17 cellular contexts compared by ENCODE assay signal in the genomic region with DNA sequence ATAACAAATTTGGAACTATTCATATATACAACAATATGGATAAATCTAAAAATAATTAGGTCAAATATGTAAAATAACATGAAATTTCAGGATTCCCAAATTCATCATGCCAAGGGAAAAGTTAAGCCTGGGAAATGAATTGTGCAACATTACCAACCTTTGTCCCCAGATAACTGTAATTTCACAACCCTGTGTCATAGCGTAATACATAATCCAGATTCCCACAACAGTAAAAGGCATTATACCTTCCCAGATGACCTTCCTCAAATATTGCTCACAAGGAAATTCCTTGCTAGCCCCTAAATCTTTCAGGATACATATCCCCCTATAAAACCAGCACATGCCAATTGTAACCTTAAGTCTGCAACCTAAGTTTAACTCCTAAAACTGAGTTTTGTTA. TPM values are rescaled to one million over a fixed set of nuclear protein-coding genes. Genes with fewer than 3 reads are reported as not detected.
DNase-seq lines count a peak whose midpoint lies in the region; ATAC-seq, FAIRE-seq and TF ChIP-seq lines count a peak whose summit lies in the region.
"Had no signal": no experiment of that assay in that cellular context is flagged by ENCODE, and none has a peak within 500 bp of the region (broad histone marks: within the 10 kb centered on the region; RNA-seq: fewer than 3 reads in every experiment).

No MANE protein-coding gene starts in this region.

- H3K27ac ChIP-seq in GM12878 (ENCODE audit: control insufficient read depth, insufficient read depth) (no peak overlapping the region), pancreas (no peak overlapping the region)
- H3K27ac ChIP-seq: PC-9 had no signal

- TF ChIP-seq RAD21 in GM12878 (IDR thresholded peaks at IDR 0.05; ENCODE audit: insufficient read depth, low read depth, low read length): no peak

- TF ChIP-seq CTCF in Caco-2 (IDR thresholded peaks at IDR 0.05; ENCODE audit: insufficient read depth in 1 of 2, low read depth in 1 of 2, low read length in 1 of 2, severe bottlenecking in 1 of 2, unreplicated experiment in 1 of 2) (no peak), GM12878 (IDR thresholded peaks at IDR 0.05 in 2 of 3, conservative IDR thresholded peaks at IDR 0.05 in 1 of 3; ENCODE audit: control insufficient read depth in 2 of 3, extremely low read depth in 1 of 3, insufficient read depth in 1 of 3, low read depth in 3 of 3, low read length in 3 of 3) (no peak), fibroblast of villous mesenchyme (IDR thresholded peaks at IDR 0.05; ENCODE audit: insufficient read depth, low read depth, low read length) (no peak), pancreas (IDR thresholded peaks at IDR 0.05) (no peak)

- in situ Hi-C loops in GM12878 (cut with MboI): no loop called here

- H3K36me3 Mint-ChIP-seq in Caco-2 (ENCODE audit: insufficient read depth, unreplicated experiment): no peaks in the 10 kb centered on the region

- no peak overlapping the region for H3K9ac ChIP-seq in GM12878 (ENCODE audit: control insufficient read depth, insufficient read depth, low read length)

- no peaks in the 10 kb centered on the region for H4K20me1 ChIP-seq in GM12878 (ENCODE audit: control insufficient read depth, insufficient read depth)

- TF ChIP-seq POLR2A in GM12878 (IDR thresholded peaks at IDR 0.05; ENCODE audit: low read depth, low read length): no peak

- H3K36me3 ChIP-seq in Caco-2 (ENCODE audit: control insufficient read depth, insufficient read depth, low read length) (no peaks in the 10 kb centered on the region), GM12878 (ENCODE audit: control insufficient read depth in 2 of 2, insufficient read depth in 2 of 2, low read length in 1 of 2) (no peaks in the 10 kb centered on the region), pancreas (no peaks in the 10 kb centered on the region)

- WGBS in GM12878 (ENCODE audit: insufficient coverage, insufficient replicate concordance, low lambda C conversion rate, missing lambda C conversion rate): 100% methylated on average over 1 of the region's 1 CpG
- WGBS in pancreas, 2 donors: 13 to 25% methylated on average over 1 of the region's 1 CpG

- POLR2A ChIA-PET in Caco-2 (lab: Charles Lee) (interaction anchor here (0.6 kb wide), 1 partner anchor 77 kb away, joined by 3 read pairs; no protein-coding TSS in a partner anchor), GM12878 (lab: Charles Lee) (no interaction called here)

- no peak overlapping the region for H3K4me2 ChIP-seq in GM12878 (ENCODE audit: control insufficient read depth, insufficient read depth)
- H3K4me2 ChIP-seq: PC-9 had no signal

- H3K27me3 Mint-ChIP-seq in Caco-2 (ENCODE audit: insufficient read depth, unreplicated experiment): no peaks in the 10 kb centered on the region

- no peak overlapping the region for H3K4me3 ChIP-seq in Caco-2 (ENCODE audit: low read depth, low read length)
- H3K4me3 ChIP-seq in GM12878: no peak overlapping the region
- H3K4me3 ChIP-seq in fibroblast of villous mesenchyme (ENCODE audit: low read depth, low read length): no peak overlapping the region
- no peak overlapping the region for H3K4me3 ChIP-seq in pancreas
- H3K4me3 ChIP-seq: PC-9 had no signal

- ATAC-seq in GM12878 (no peak), pancreas (peak; percentile 69 to 78 (median 73))

- H3K79me2 ChIP-seq in GM12878 (ENCODE audit: control insufficient read depth, insufficient read depth, low read length): no peaks in the 10 kb centered on the region

- no peak for TF ChIP-seq EP300 in GM12878 (IDR thresholded peaks at IDR 0.05; ENCODE audit: borderline replicate concordance in 1 of 2, control insufficient read depth in 1 of 2, low read depth in 2 of 2, low read length in 2 of 2)

- BruUV-seq in Caco-2 (replicated peaks; lab: Mats Ljungman, UMichigan): no TSS peak
- BruUV-seq in GM12878 (replicated peaks; lab: Mats Ljungman, UMichigan): TSS peak; percentile 43

- H3K9me3 Mint-ChIP-seq in Caco-2 (ENCODE audit: unreplicated experiment): no peaks in the 10 kb centered on the region

- no peaks in the 10 kb centered on the region for H3K9me3 ChIP-seq in Caco-2
- H3K9me3 ChIP-seq in GM12878 (replicated peaks; ENCODE audit: control insufficient read depth, insufficient read depth, low read length): no peaks in the 10 kb centered on the region
- no peaks in the 10 kb centered on the region for H3K9me3 ChIP-seq in pancreas

- DNase-seq in Caco-2 (peak in 1 of 2 experiments; percentile 14), GM12878 (ENCODE audit: low read depth, low spot score) (no peak), fibroblast of villous mesenchyme (ENCODE audit: low read depth) (peak; percentile 47), pancreas (no peak), KG1 (lab: John Stamatoyannopoulos, UW) (no peak), cortex of kidney (lab: John Stamatoyannopoulos, UW) (no peak)
- no peak for DNase-seq in activated naive CD4-positive, alpha-beta T cell (lab: John Stamatoyannopoulos, UW)
- no peak for DNase-seq in stimulated activated CD4-positive, alpha-beta T cell treated with anti-CD3 and anti-CD28 coated beads, Interleukin-1b, Interleukin-23, amount 100 ng/mL, for 48 hours
- DNase-seq: C1 segment of cervical spinal cord, GF-D8, NCI-H1092, NCI-H146, NCI-H2081, PC-9 had no signal

- SMC1A ChIA-PET in GM12878 (lab: Charles Lee; ENCODE audit: uncharacterized antibody, unreplicated experiment): interaction anchor here (0.6 to 1.6 kb wide), 3 partner anchors 9 to 31 kb away, joined by 3 to 6 read pairs (median 3); no protein-coding TSS in a partner anchor

- H3K27me3 ChIP-seq in Caco-2 (replicated peaks; ENCODE audit: control insufficient read depth, insufficient read depth, low read length) (no peaks in the 10 kb centered on the region), GM12878 (replicated peaks in 1 of 2; ENCODE audit: control insufficient read depth in 2 of 2, insufficient read depth in 2 of 2, low read length in 1 of 2) (no peaks in the 10 kb centered on the region; a peak in 1 of 4 replicates), pancreas (no peaks in the 10 kb centered on the region)

- peaks cover 9% of the 10 kb centered on the region for H3K4me1 Mint-ChIP-seq in Caco-2 (ENCODE audit: low read depth, unreplicated experiment)

- intact Hi-C loops in Caco-2 (cut with micrococcal nuclease; ENCODE audit: unreplicated experiment) (no loop called here), GM12878 (cut with micrococcal nuclease; ENCODE audit: unreplicated experiment) (no loop called here), pancreas (cut with DNase I) (no loop called here)

- RAD21 ChIA-PET in GM12878 (lab: Charles Lee; ENCODE audit: unreplicated experiment): no interaction called here

- peaks cover 16% of the 10 kb centered on the region for H3K4me1 ChIP-seq in Caco-2
- H3K4me1 ChIP-seq in GM12878 (ENCODE audit: control insufficient read depth, insufficient read depth, low read length): no peaks in the 10 kb centered on the region; the same call in 1 of the 2 replicates
- peaks cover 0 to 9% (median 0%) of the 10 kb centered on the region in 3 donors for H3K4me1 ChIP-seq in pancreas

- no peak for FAIRE-seq in GM12878 (lab: Jason Lieb, UNC)
- FAIRE-seq in pancreas (lab: Jason Lieb, UNC): no peak
- FAIRE-seq: A204.1 had no signal

- CTCF ChIA-PET in Caco-2 (lab: Charles Lee) (no interaction called here), GM12878 (lab: Yijun Ruan, JAX) (no interaction called here)

- H2AFZ ChIP-seq in GM12878 (ENCODE audit: control insufficient read depth, low read depth, low read length): no peak overlapping the region
- H2AFZ ChIP-seq: PC-9 had no signal

- no peak overlapping the region for H3K27ac Mint-ChIP-seq in Caco-2 (ENCODE audit: unreplicated experiment)

- H3K4me3 Mint-ChIP-seq in Caco-2 (ENCODE audit: unreplicated experiment): peak overlapping the region; percentile 29

RNA-seq across cellular contexts. Expression of a gene that starts 32.9 kb away (rescaled TPM):
- not detected in 2 replicates for total RNA-seq in Caco-2 (2022)
- total RNA-seq in GM12878 (2013; cell fraction: nucleolus; rRNA removed): 3.9 and 4.4 TPM in 2 replicates
- 0.17 and 0.38 TPM in 2 replicates for total RNA-seq in GM12878 (2014; rRNA removed)
- 0.23 and 0.27 TPM in 2 replicates for total RNA-seq in GM12878 (2014; rRNA removed; fragmentation: Illumina TruSeq; extraction: Trizol)
- total RNA-seq in GM12878 (2021): 0.08 and 0.26 TPM in 2 replicates
- polyA plus RNA-seq in GM12878 (2011; ENCODE audit: low read depth): 0.14 TPM
- polyA plus RNA-seq in GM12878 (2011; rRNA removed): 0.19 and 0.35 TPM in 2 replicates
- 0.07 TPM in 2 replicates for polyA plus RNA-seq in GM12878 (2011; cell fraction: cytosol; rRNA removed)
- polyA plus RNA-seq in GM12878 (2011; cell fraction: nucleus; rRNA removed): 1.8 and 2.3 TPM in 2 replicates
- 0.22 and 0.39 TPM in 2 replicates for polyA plus RNA-seq in GM12878 (2012)
- polyA plus RNA-seq in GM12878 (2014; fragmentation: Illumina TruSeq; extraction: Trizol): 0.10 and 0.33 TPM in 2 replicates
- polyA plus RNA-seq in GM12878 (2014; fragmentation: Nextera tagmentation; extraction: Ambion mirVana): under 1 TPM; 0.16 to 0.35 TPM
- polyA plus RNA-seq in GM12878 (2014; rRNA removed): 0.24 and 0.38 TPM in 2 replicates
- under 1 TPM; 0.30 to 0.42 TPM for polyA plus RNA-seq in GM12878 (2016; fragmentation: Nextera tagmentation; extraction: Ambion mirVana)
- 0.22 and 0.46 TPM in 2 replicates for polyA minus RNA-seq in GM12878 (2011; rRNA and poly(A)+ RNA removed)
- not detected in 2 replicates for polyA minus RNA-seq in GM12878 (2011; cell fraction: cytosol; rRNA and poly(A)+ RNA removed)
- 0.67 and 0.85 TPM in 2 replicates for polyA minus RNA-seq in GM12878 (2011; cell fraction: nucleus; rRNA and poly(A)+ RNA removed)
- total RNA-seq in fibroblast of villous mesenchyme: 0.32 and 0.43 TPM in 2 replicates
- total RNA-seq in pancreas: under 1 TPM in 5 of 6 donors, not detected in 1; 0.06 to 0.19 (median 0.12) TPM
- under 1 TPM; 0.08 to 0.12 TPM for polyA plus RNA-seq in pancreas
- total RNA-seq: HT-29, SK-MEL-5 had no signal

RNA-seq across cellular contexts. Expression of a gene that starts 33.1 kb away (rescaled TPM):
- 39.0 and 42.3 TPM in 2 replicates for total RNA-seq in Caco-2 (2022)
- 5.1 and 6.5 TPM in 2 replicates for total RNA-seq in GM12878 (2013; cell fraction: nucleolus; rRNA removed)
- 14.1 and 19.6 TPM in 2 replicates for total RNA-seq in GM12878 (2014; rRNA removed)
- total RNA-seq in GM12878 (2014; rRNA removed; fragmentation: Illumina TruSeq; extraction: Trizol): 46.4 and 48.0 TPM in 2 replicates
- 20.1 and 20.9 TPM in 2 replicates for total RNA-seq in GM12878 (2021)
- polyA plus RNA-seq in GM12878 (2011; ENCODE audit: low read depth): 27.4 TPM
- polyA plus RNA-seq in GM12878 (2011; rRNA removed): 9.6 and 13.4 TPM in 2 replicates
- 3.8 and 4.5 TPM in 2 replicates for polyA plus RNA-seq in GM12878 (2011; cell fraction: cytosol; rRNA removed)
- 2.7 and 3.3 TPM in 2 replicates for polyA plus RNA-seq in GM12878 (2011; cell fraction: nucleus; rRNA removed)
- polyA plus RNA-seq in GM12878 (2012): 29.8 and 31.8 TPM in 2 replicates
- 63.8 and 85.0 TPM in 2 replicates for polyA plus RNA-seq in GM12878 (2014; fragmentation: Illumina TruSeq; extraction: Trizol)
- 10 to 100 TPM; 34.8 to 59.9 TPM for polyA plus RNA-seq in GM12878 (2014; fragmentation: Nextera tagmentation; extraction: Ambion mirVana)
- 21.5 and 30.7 TPM in 2 replicates for polyA plus RNA-seq in GM12878 (2014; rRNA removed)
- polyA plus RNA-seq in GM12878 (2016; fragmentation: Nextera tagmentation; extraction: Ambion mirVana): 10 to 100 TPM; 31.5 to 32.8 TPM
- polyA minus RNA-seq in GM12878 (2011; rRNA and poly(A)+ RNA removed): 1.8 and 3.8 TPM in 2 replicates
- polyA minus RNA-seq in GM12878 (2011; cell fraction: cytosol; rRNA and poly(A)+ RNA removed): 3.2 TPM in 1 of 2 replicates, not detected in the other
- polyA minus RNA-seq in GM12878 (2011; cell fraction: nucleus; rRNA and poly(A)+ RNA removed): 2.5 and 2.9 TPM in 2 replicates
- total RNA-seq in fibroblast of villous mesenchyme: 41.6 and 45.3 TPM in 2 replicates
- 10 to 100 TPM; 16.7 to 31.4 (median 24.7) TPM for total RNA-seq in pancreas
- 100 to 1,000 TPM in 1 of 2 donors, 10 to 100 TPM in 1; 99.7 to 132 TPM for polyA plus RNA-seq in pancreas

RNA-seq across cellular contexts. Expression of a gene that starts 55.5 kb away (rescaled TPM):
- total RNA-seq in Caco-2 (2022) (2.7 and 3.3 TPM in 2 replicates), GM12878 (2014; rRNA removed) (7.5 and 7.6 TPM in 2 replicates), GM12878 (2014; rRNA removed; fragmentation: Illumina TruSeq; extraction: Trizol) (18.3 and 19.0 TPM in 2 replicates), GM12878 (2021) (10.6 and 12.1 TPM in 2 replicates), fibroblast of villous mesenchyme (10.6 and 19.4 TPM in 2 replicates), pancreas (10 to 100 TPM in 1 of 6 donors, 1 to 10 TPM in 5; 7.0 to 11.4 (median 8.0) TPM)
- 0.64 and 1.4 TPM in 2 replicates for total RNA-seq in GM12878 (2013; cell fraction: nucleolus; rRNA removed)
- polyA plus RNA-seq in GM12878 (2011; ENCODE audit: low read depth): 7.6 TPM
- polyA plus RNA-seq in GM12878 (2011; rRNA removed) (2.7 and 3.4 TPM in 2 replicates), GM12878 (2014; fragmentation: Illumina TruSeq; extraction: Trizol) (9.1 and 17.2 TPM in 2 replicates), GM12878 (2014; fragmentation: Nextera tagmentation; extraction: Ambion mirVana) (1 to 10 TPM in 1 of 2 experiments, under 1 TPM in 1; 0.98 to 2.0 TPM), GM12878 (2014; rRNA removed) (15.3 and 17.3 TPM in 2 replicates), GM12878 (2016; fragmentation: Nextera tagmentation; extraction: Ambion mirVana) (10 to 100 TPM; 11.4 to 14.0 TPM), pancreas (10 to 100 TPM; 18.9 to 40.2 TPM)
- 1.2 and 1.5 TPM in 2 replicates for polyA plus RNA-seq in GM12878 (2011; cell fraction: cytosol; rRNA removed)
- polyA plus RNA-seq in GM12878 (2011; cell fraction: nucleus; rRNA removed): 0.54 and 1.3 TPM in 2 replicates
- polyA plus RNA-seq in GM12878 (2012): 15.5 and 19.0 TPM in 2 replicates
- polyA minus RNA-seq in GM12878 (2011; rRNA and poly(A)+ RNA removed): 0.26 and 0.59 TPM in 2 replicates
- not detected in 2 replicates for polyA minus RNA-seq in GM12878 (2011; cell fraction: cytosol; rRNA and poly(A)+ RNA removed)
- 0.48 TPM in 1 of 2 replicates, not detected in the other for polyA minus RNA-seq in GM12878 (2011; cell fraction: nucleus; rRNA and poly(A)+ RNA removed)
